In genomic region chr12:132711169-132711843, GRCh38 we compare ENCODE assay signal across 8 cellular contexts. TPM values are rescaled to one million over a fixed set of nuclear protein-coding genes. Genes with fewer than 3 reads are reported as not detected.
A peak's percentile ranks its signal among the peaks of the same experiment; 100 is the strongest.
DNase-seq lines count a peak whose midpoint lies in the region; ATAC-seq and TF ChIP-seq lines count a peak whose summit lies in the region.

No MANE protein-coding gene starts in this region.

- peaks cover 9% of the 10 kb centered on the region for H3K9me3 Mint-ChIP-seq in CD8-positive, alpha-beta T cell
- no peaks in the 10 kb centered on the region for H3K9me3 Mint-ChIP-seq in activated naive CD8-positive, alpha-beta T cell treated with anti-CD3 and anti-CD28 coated beads, Interleukin-2, amount 10 ng/mL, durations not matched to agents 7 days and 5 days
- peaks cover 0 to 12% (median 1%) of the 10 kb centered on the region in 6 donors for H3K9me3 Mint-ChIP-seq in immature natural killer cell

- peak overlapping the region; percentile 44 for H3K27ac ChIP-seq in CD8-positive, alpha-beta T cell (ENCODE audit: low read depth, low read length)

- CTCF ChIA-PET in CD8-positive, alpha-beta T cell (lab: Charles Lee): no interaction called here

- intact Hi-C loops in CD8-positive, alpha-beta T cell (cut with DNase I, micrococcal nuclease): loop anchor here in 1 of 2 experiments (2.0 kb wide), 3 partner anchors 49 to 275 kb away; partner anchors contain the start of genes ANKLE2 and ZNF26

- TF ChIP-seq CTCF in CD8-positive, alpha-beta T cell (IDR thresholded peaks at IDR 0.05): no peak

- DNase-seq in CD8-positive, alpha-beta T cell: no peak
- DNase-seq in LoVo (ENCODE audit: low spot score) (peak; percentile 41), immature natural killer cell (no peak), pons (ENCODE audit: low spot score) (no peak), SHP77 (lab: John Stamatoyannopoulos, UW) (no peak)
- peak; percentile 61 for DNase-seq in activated naive CD8-positive, alpha-beta T cell treated with anti-CD3 and anti-CD28 coated beads, Interleukin-2, amount 10 ng/mL, durations not matched to agents 7 days and 5 days
- DNase-seq in stimulated activated CD8-positive, alpha-beta memory T cell treated with anti-CD3 and anti-CD28 coated beads, Interleukin-15, amount 100 ng/mL, for 48 hours (ENCODE audit: low read depth in 2 of 2): peak; percentile 15 to 16

- peak overlapping the region; percentile 81 for H3K4me3 Mint-ChIP-seq in CD8-positive, alpha-beta T cell
- peak overlapping the region; percentile 85 for H3K4me3 Mint-ChIP-seq in activated naive CD8-positive, alpha-beta T cell treated with anti-CD3 and anti-CD28 coated beads, Interleukin-2, amount 10 ng/mL, durations not matched to agents 7 days and 5 days
- H3K4me3 Mint-ChIP-seq in immature natural killer cell: peak overlapping the region; percentile 72 to 83 (median 79)

- H3K27ac Mint-ChIP-seq in CD8-positive, alpha-beta T cell: no peak overlapping the region
- H3K27ac Mint-ChIP-seq in activated naive CD8-positive, alpha-beta T cell treated with anti-CD3 and anti-CD28 coated beads, Interleukin-2, amount 10 ng/mL, durations not matched to agents 7 days and 5 days: peak overlapping the region; percentile 56
- H3K27ac Mint-ChIP-seq in immature natural killer cell: peak overlapping the region in 4 of 6 donors; percentile 20 to 61 (median 26)

- peak; percentile 0 for ATAC-seq in CD8-positive, alpha-beta T cell
- peak; percentile 16 for ATAC-seq in GM21529 (IDR thresholded peaks at IDR 0.05; ENCODE audit: unreplicated experiment)
- ATAC-seq in activated naive CD8-positive, alpha-beta T cell treated with anti-CD3 and anti-CD28 coated beads, Interleukin-2, amount 10 ng/mL, durations not matched to agents 7 days and 5 days (ENCODE audit: low read depth): peak; percentile 13

- H3K27me3 Mint-ChIP-seq in CD8-positive, alpha-beta T cell (ENCODE audit: low read depth): no peaks in the 10 kb centered on the region
- no peaks in the 10 kb centered on the region for H3K27me3 Mint-ChIP-seq in activated naive CD8-positive, alpha-beta T cell treated with anti-CD3 and anti-CD28 coated beads, Interleukin-2, amount 10 ng/mL, durations not matched to agents 7 days and 5 days
- H3K27me3 Mint-ChIP-seq in immature natural killer cell (ENCODE audit: low read depth in 3 of 3): peaks cover 4 to 5% (median 4%) of the 10 kb centered on the region in 3 donors

- peaks cover 21% of the 10 kb centered on the region for H3K4me1 ChIP-seq in CD8-positive, alpha-beta T cell (ENCODE audit: insufficient read depth, low read length)

- peak overlapping the region; percentile 68 for H3K4me3 ChIP-seq in CD8-positive, alpha-beta T cell (ENCODE audit: low read depth, low read length)

- H3K9me3 ChIP-seq in CD8-positive, alpha-beta T cell (ENCODE audit: low read length): peaks cover 10% of the 10 kb centered on the region

- no peaks in the 10 kb centered on the region for H3K27me3 ChIP-seq in CD8-positive, alpha-beta T cell (ENCODE audit: insufficient read depth, low read length)

- peaks cover 9% of the 10 kb centered on the region for H3K36me3 ChIP-seq in CD8-positive, alpha-beta T cell (ENCODE audit: insufficient read depth, low read length)

- H3K36me3 Mint-ChIP-seq in CD8-positive, alpha-beta T cell: peaks cover 23% of the 10 kb centered on the region
- peaks cover 12% of the 10 kb centered on the region for H3K36me3 Mint-ChIP-seq in activated naive CD8-positive, alpha-beta T cell treated with anti-CD3 and anti-CD28 coated beads, Interleukin-2, amount 10 ng/mL, durations not matched to agents 7 days and 5 days
- peaks cover 0 to 3% (median 0%) of the 10 kb centered on the region in 3 donors for H3K36me3 Mint-ChIP-seq in immature natural killer cell

- POLR2A ChIA-PET in CD8-positive, alpha-beta T cell (lab: Charles Lee): interaction anchor here (1.4 kb wide), 1 partner anchor 12 kb away, joined by 5 read pairs; no protein-coding TSS in a partner anchor
- POLR2A ChIA-PET in activated naive CD8-positive, alpha-beta T cell treated with anti-CD3 and anti-CD28 coated beads, Interleukin-2, amount 10 ng/mL, durations not matched to agents 7 days and 5 days (lab: Charles Lee): interaction anchor here (0.6 to 1.6 kb wide), 6 partner anchors 25 to 196 kb away, joined by 3 to 5 read pairs (median 3); partner anchors contain the start of gene POLE

- peaks cover 21% of the 10 kb centered on the region for H3K4me1 Mint-ChIP-seq in CD8-positive, alpha-beta T cell (ENCODE audit: low read depth)
- peaks cover 17% of the 10 kb centered on the region for H3K4me1 Mint-ChIP-seq in activated naive CD8-positive, alpha-beta T cell treated with anti-CD3 and anti-CD28 coated beads, Interleukin-2, amount 10 ng/mL, durations not matched to agents 7 days and 5 days
- H3K4me1 Mint-ChIP-seq in immature natural killer cell: peaks cover 22 to 31% of the 10 kb centered on the region in 2 donors

RNA-seq across cellular contexts. Expression of gene PGAM5, which starts 0.7 kb away (rescaled TPM):
- 10 to 100 TPM; 14.7 to 15.7 TPM for total RNA-seq in CD8-positive, alpha-beta T cell
- total RNA-seq in activated naive CD8-positive, alpha-beta T cell treated with anti-CD3 and anti-CD28 coated beads, Interleukin-2, amount 10 ng/mL, durations not matched to agents 7 days and 5 days: 10 to 100 TPM; 34.3 to 41.8 TPM
- polyA plus RNA-seq in immature natural killer cell: 10 to 100 TPM; 12.1 to 19.6 (median 18.7) TPM

RNA-seq across cellular contexts. Expression of gene PXMP2, which starts 23.9 kb away (rescaled TPM):
- total RNA-seq in CD8-positive, alpha-beta T cell: 1 to 10 TPM; 1.2 to 1.8 TPM
- total RNA-seq in activated naive CD8-positive, alpha-beta T cell treated with anti-CD3 and anti-CD28 coated beads, Interleukin-2, amount 10 ng/mL, durations not matched to agents 7 days and 5 days: 10 to 100 TPM; 26.6 to 29.2 TPM
- 10 to 100 TPM; 12.5 to 18.2 (median 17.3) TPM for polyA plus RNA-seq in immature natural killer cell

RNA-seq across cellular contexts. Expression of gene POLE, which starts 24.2 kb away (rescaled TPM):
- total RNA-seq in CD8-positive, alpha-beta T cell: 10 to 100 TPM; 25.9 to 31.1 TPM
- 100 to 1,000 TPM; 168 TPM for total RNA-seq in activated naive CD8-positive, alpha-beta T cell treated with anti-CD3 and anti-CD28 coated beads, Interleukin-2, amount 10 ng/mL, durations not matched to agents 7 days and 5 days
- polyA plus RNA-seq in immature natural killer cell: 1 to 10 TPM; 2.2 to 8.8 (median 2.3) TPM

RNA-seq across cellular contexts. Expression of gene ANKLE2, which starts 50.3 kb away (rescaled TPM):
- total RNA-seq in CD8-positive, alpha-beta T cell: 10 to 100 TPM; 54.7 to 57.9 TPM
- 10 to 100 TPM; 90.3 to 92.9 TPM for total RNA-seq in activated naive CD8-positive, alpha-beta T cell treated with anti-CD3 and anti-CD28 coated beads, Interleukin-2, amount 10 ng/mL, durations not matched to agents 7 days and 5 days
- polyA plus RNA-seq in immature natural killer cell: 10 to 100 TPM; 14.4 to 26.7 (median 22.3) TPM

Comparison
In these comparisons a context has a peak if more than half of its experiments do, and no peak if none do; other contexts are left out.
1. DNase-seq: peak in LoVo (single experiment), activated naive CD8-positive, alpha-beta T cell treated with anti-CD3 and anti-CD28 coated beads, Interleukin-2, amount 10 ng/mL, durations not matched to agents 7 days and 5 days (single experiment) and stimulated activated CD8-positive, alpha-beta memory T cell treated with anti-CD3 and anti-CD28 coated beads, Interleukin-15, amount 100 ng/mL, for 48 hours (2 of 2); none in CD8-positive, alpha-beta T cell (0 of 7), immature natural killer cell (0 of 3), pons (single experiment) and SHP77 (0 of 2).
2. RNA of gene PXMP2, which starts 23.9 kb away (total RNA-seq): 26.6 to 29.2 TPM in activated naive CD8-positive, alpha-beta T cell treated with anti-CD3 and anti-CD28 coated beads, Interleukin-2, amount 10 ng/mL, durations not matched to agents 7 days and 5 days; 1.2 to 1.8 TPM in CD8-positive, alpha-beta T cell; every median in the first group is over 4 times any median in the second.
3. RNA of gene POLE, which starts 24.2 kb away (total RNA-seq): 168 TPM in activated naive CD8-positive, alpha-beta T cell treated with anti-CD3 and anti-CD28 coated beads, Interleukin-2, amount 10 ng/mL, durations not matched to agents 7 days and 5 days; 25.9 to 31.1 TPM in CD8-positive, alpha-beta T cell; every median in the first group is over 4 times any median in the second.
4. Peak in every context shown above with its lines, with median percentiles within 50 percentile points of each other: ATAC-seq and H3K4me3 Mint-ChIP-seq.